9 cellular contexts compared by ENCODE assay signal in genomic region chr1:192872010-192872409, GRCh38.
"Had no signal": no experiment of that assay in that cellular context is flagged by ENCODE, and none has a peak within 500 bp of the region (broad histone marks: within the 10 kb centered on the region; RNA-seq: fewer than 3 reads in every experiment).

No MANE protein-coding gene starts in this region.

- H3K27ac Mint-ChIP-seq: HFFc6, IgD-negative memory B cell had no signal

- H3K36me3 Mint-ChIP-seq: IgD-negative memory B cell had no signal

- H3K27ac ChIP-seq: GM23248, HL-60 had no signal

- H3K9me3 Mint-ChIP-seq: HFFc6 had no signal

- H3K4me1 ChIP-seq: HAP-1 had no signal

- H3K4me1 Mint-ChIP-seq: IgD-negative memory B cell had no signal

- H3K4me3 Mint-ChIP-seq: HFFc6, IgD-negative memory B cell had no signal

- H2AFZ ChIP-seq: GM23248 had no signal

- FAIRE-seq: HepG2 had no signal

- H3K4me3 ChIP-seq: GM23248, HAP-1 had no signal

- H3K9ac ChIP-seq: GM23248 had no signal

- ATAC-seq: HCT116, HepG2 had no signal

- H3K36me3 ChIP-seq: HAP-1 had no signal

- H3K9me3 ChIP-seq: HAP-1 had no signal

- DNase-seq: GM23248, GOT3, H7, HFFc6 had no signal
